ENCODE assay signal across 8 cellular contexts in genomic region chr1:53837924-53838653, GRCh38. TPM values are rescaled to one million over a fixed set of nuclear protein-coding genes. Genes with fewer than 3 reads are reported as not detected.
DNase-seq lines count a peak whose midpoint lies in the region; ATAC-seq and TF ChIP-seq lines count a peak whose summit lies in the region.

NDC1 (minus strand) TSS chr1:53838296; CDS start chr1:53838261, 35 bp downstream.

- peak within 1 kb of the TSS; percentile 98 for H3K27ac Mint-ChIP-seq in activated naive CD4-positive, alpha-beta T cell treated with anti-CD3 and anti-CD28 coated beads, Interleukin-2, amount 50 U/mL, for 24 hours

- H3K27ac ChIP-seq in temporal lobe (ENCODE audit: low read depth, low read length) = peak within 1 kb of the TSS; percentile 94

- no peaks in the 10 kb centered on the region for H3K27me3 ChIP-seq in GM06990 (replicated peaks; ENCODE audit: control insufficient read depth, insufficient read depth, low read length)

- DNase-seq in GM06990 (ENCODE audit: extremely low read depth, insufficient read length) = peak; percentile 95
- DNase-seq in NCI-H1092 (lab: John Stamatoyannopoulos, UW) = peak; percentile 86
- peak; percentile 84 for DNase-seq in germinal center (ENCODE audit: low spot score)
- DNase-seq in nucleus accumbens (lab: John Stamatoyannopoulos, UW) = peak; percentile 79 to 99 (median 94)

- TF ChIP-seq CTCF in GM06990 (IDR thresholded peaks at IDR 0.05; ENCODE audit: insufficient read depth, low read length, poor library complexity, severe bottlenecking) = no peak

- H3K4me1 Mint-ChIP-seq in activated naive CD4-positive, alpha-beta T cell treated with anti-CD3 and anti-CD28 coated beads, Interleukin-2, amount 50 U/mL, for 24 hours = peaks cover 29% of the 10 kb centered on the region

- no peaks in the 10 kb centered on the region for H3K27me3 Mint-ChIP-seq in activated naive CD4-positive, alpha-beta T cell treated with anti-CD3 and anti-CD28 coated beads, Interleukin-2, amount 50 U/mL, for 24 hours

- peaks cover 5% of the 10 kb centered on the region for H3K36me3 Mint-ChIP-seq in activated naive CD4-positive, alpha-beta T cell treated with anti-CD3 and anti-CD28 coated beads, Interleukin-2, amount 50 U/mL, for 24 hours

- H3K4me3 Mint-ChIP-seq in activated naive CD4-positive, alpha-beta T cell treated with anti-CD3 and anti-CD28 coated beads, Interleukin-2, amount 50 U/mL, for 24 hours = peak within 1 kb of the TSS; percentile 98

- H3K4me3 ChIP-seq in GM06990 (replicated peaks; ENCODE audit: low read depth, low read length) = peak within 1 kb of the TSS; percentile 99

- H3K9me3 Mint-ChIP-seq in activated naive CD4-positive, alpha-beta T cell treated with anti-CD3 and anti-CD28 coated beads, Interleukin-2, amount 50 U/mL, for 24 hours = no peaks in the 10 kb centered on the region

- ATAC-seq in HG02588 (IDR thresholded peaks at IDR 0.05; ENCODE audit: unreplicated experiment) (peak; percentile 88), SK-N-SH treated with all-trans-retinoic acid at 6 μM for 48 hours (peak; percentile 97)

- no peaks in the 10 kb centered on the region for H3K36me3 ChIP-seq in GM06990 (ENCODE audit: control insufficient read depth, insufficient read depth, low read length)

TF ChIP-seq in SK-N-SH treated with all-trans-retinoic acid at 6 μM for 48 hours, 23 proteins besides CTCF, POLR2A, EP300 and RAD21:
- TF ChIP-seq ZNF8 (CRISPR knock-in tag; IDR thresholded peaks at IDR 0.05) (peak; percentile 68), PPARA (CRISPR knock-in tag; IDR thresholded peaks at IDR 0.05; ENCODE audit: borderline replicate concordance) (no peak), OSR1 (CRISPR knock-in tag; IDR thresholded peaks at IDR 0.05) (no peak), TOX (CRISPR knock-in tag; IDR thresholded peaks at IDR 0.05; ENCODE audit: borderline replicate concordance) (no peak), RARB (CRISPR knock-in tag; IDR thresholded peaks at IDR 0.05) (no peak), BACH2 (CRISPR knock-in tag; IDR thresholded peaks at IDR 0.05; ENCODE audit: borderline replicate concordance) (no peak), CREB5 (CRISPR knock-in tag; IDR thresholded peaks at IDR 0.05; ENCODE audit: low read depth) (no peak), ESRRG (CRISPR knock-in tag; IDR thresholded peaks at IDR 0.05) (no peak), TSHZ2 (CRISPR knock-in tag; IDR thresholded peaks at IDR 0.05) (peak; percentile 93), GLIS3 (CRISPR knock-in tag; IDR thresholded peaks at IDR 0.05) (no peak), ZNF70 (CRISPR knock-in tag; IDR thresholded peaks at IDR 0.05) (no peak), SNAI2 (CRISPR knock-in tag; IDR thresholded peaks at IDR 0.05) (peak; percentile 82; the same call in 1 of the 2 replicates), PATZ1 (CRISPR knock-in tag; IDR thresholded peaks at IDR 0.05; ENCODE audit: borderline replicate concordance) (no peak), TCF4 (CRISPR knock-in tag; IDR thresholded peaks at IDR 0.05; ENCODE audit: borderline replicate concordance) (no peak), CSDC2 (CRISPR knock-in tag; IDR thresholded peaks at IDR 0.05) (peak; percentile 93), ZFP3 (CRISPR knock-in tag; IDR thresholded peaks at IDR 0.05) (no peak), ISL1 (CRISPR knock-in tag; IDR thresholded peaks at IDR 0.05) (no peak), ZC3H10 (CRISPR knock-in tag; IDR thresholded peaks at IDR 0.05) (no peak), POU6F1 (CRISPR knock-in tag; IDR thresholded peaks at IDR 0.05; ENCODE audit: borderline replicate concordance, low read depth) (no peak), CSRNP3 (CRISPR knock-in tag; IDR thresholded peaks at IDR 0.05) (no peak), ZFP30 (CRISPR knock-in tag; IDR thresholded peaks at IDR 0.05) (no peak), ARNTL (CRISPR knock-in tag; IDR thresholded peaks at IDR 0.05; ENCODE audit: borderline replicate concordance, low read depth) (no peak), ZNF565 (CRISPR knock-in tag; conservative IDR thresholded peaks at IDR 0.05; ENCODE audit: low read depth) (no peak)

RNA-seq across cellular contexts. Expression of gene NDC1, which starts in this region (rescaled TPM):
- total RNA-seq in temporal lobe = 29.3 TPM

Comparison
In these comparisons a context has a peak if more than half of its experiments do, and no peak if none do; other contexts are left out.
1. Peak in every context shown above with its lines: DNase-seq, ATAC-seq, H3K4me3 ChIP-seq and H3K27ac ChIP-seq.